Comparison of ENCODE assay signal across 8 cellular contexts in genomic region chr19:49487277-49488045, GRCh38. TPM values are rescaled to one million over a fixed set of nuclear protein-coding genes. Genes with fewer than 3 reads are reported as not detected.
A peak's percentile ranks its signal among the peaks of the same experiment; 100 is the strongest.
DNase-seq lines count a peak whose midpoint lies in the region; ATAC-seq and TF ChIP-seq lines count a peak whose summit lies in the region.

Gene RPL13A (plus strand): TSS chr19:49487608. CDS start chr19:49487630, 22 bp downstream.

- H4K8ac ChIP-seq in IMR-90 (ENCODE audit: low read depth in 2 of 2, low read length in 2 of 2) = peak within 1 kb of the TSS; percentile 80 to 98

- peak within 1 kb of the TSS; percentile 91 for H3K4me2 ChIP-seq in IMR-90 (ENCODE audit: low read depth, low read length)

- peak within 1 kb of the TSS; percentile 100 for H2AK9ac ChIP-seq in IMR-90 (replicated peaks; ENCODE audit: low read depth, low read length, poor library complexity)

- in situ Hi-C loops in IMR-90 (cut with MboI; ENCODE audit: low sequenced_read_pairs) = no loop called here

- H3K9me3 ChIP-seq in IMR-90 (ENCODE audit: control insufficient read depth, insufficient read depth, low read length) = no peaks in the 10 kb centered on the region

- H3K14ac ChIP-seq in IMR-90 (replicated peaks; ENCODE audit: low read depth, low read length) = peak within 1 kb of the TSS; percentile 98

- ATAC-seq in GM21528 (IDR thresholded peaks at IDR 0.05; ENCODE audit: low FRiP score, unreplicated experiment) (peak; percentile 83), IMR-90 (ENCODE audit: low read depth) (peak; percentile 95)

- intact Hi-C loops in IMR-90 (cut with micrococcal nuclease) = loop anchor here (1.0 kb wide), 1 partner anchor 9 kb away; the partner anchor contains the start of gene RPS11

- H3K27ac ChIP-seq in IMR-90 (ENCODE audit: insufficient read depth, low read length) = peak within 1 kb of the TSS; percentile 82

- H3K27me3 ChIP-seq in IMR-90 (ENCODE audit: control insufficient read depth, insufficient read depth, low read length) = no peaks in the 10 kb centered on the region

- peak; percentile 100 for TF ChIP-seq POLR2A in IMR-90 (IDR thresholded peaks at IDR 0.05; ENCODE audit: low read depth, low read length)

- peak within 1 kb of the TSS; percentile 99 for H3K9ac ChIP-seq in IMR-90 (ENCODE audit: low read depth, low read length)

- POLR2A ChIA-PET in IMR-90 (lab: Charles Lee; ENCODE audit: unreplicated experiment) = interaction anchor here (0.7 to 1.1 kb wide), 2 partner anchors 11 to 26 kb away, joined by 3 to 4 read pairs; no protein-coding TSS in a partner anchor

- 0% methylated on average over 42 of the region's 57 CpGs; no CpG with 5 or more reads in 1 of the 2 experiments for WGBS in IMR-90 (ENCODE audit: extremely low coverage in 2 of 2, insufficient read length in 1 of 2), 2 experiments

- H4K91ac ChIP-seq in IMR-90 (ENCODE audit: insufficient read depth, low read depth, low read length) = peak within 1 kb of the TSS; percentile 86

- H2AK5ac ChIP-seq in IMR-90 (ENCODE audit: low read depth, low read length) = peak within 1 kb of the TSS; percentile 90

- peaks cover 41% of the 10 kb centered on the region for H3K36me3 ChIP-seq in IMR-90 (ENCODE audit: control insufficient read depth, insufficient read depth, low read length)

- CTCF ChIA-PET in IMR-90 (lab: Yijun Ruan, JAX) = no interaction called here

- TF ChIP-seq CTCF in IMR-90 (conservative IDR thresholded peaks at IDR 0.05; ENCODE audit: low read depth, low read length) = no peak

- peak within 1 kb of the TSS; percentile 93 for H3K4ac ChIP-seq in IMR-90 (ENCODE audit: low read depth, low read length)

- no peak for TF ChIP-seq RAD21 in IMR-90 (IDR thresholded peaks at IDR 0.05; ENCODE audit: low read length)

- dilution Hi-C loops in IMR-90 (cut with HindIII; ENCODE audit: low sequenced_read_pairs, unreplicated experiment) = no loop called here

- peak within 1 kb of the TSS; percentile 53; the same call in 1 of the 2 replicates for H2BK120ac ChIP-seq in IMR-90 (ENCODE audit: low read depth, low read length)

- no peak within 1 kb of the TSS; the same call in 2 of the 3 replicates for H2BK15ac ChIP-seq in IMR-90 (ENCODE audit: low read depth, low read length)

- peak within 1 kb of the TSS; percentile 99 for H3K23ac ChIP-seq in IMR-90 (ENCODE audit: low read depth, low read length)

- H4K5ac ChIP-seq in IMR-90 (ENCODE audit: low read depth, low read length) = peak within 1 kb of the TSS; percentile 94

- peak within 1 kb of the TSS; percentile 86 for H2BK5ac ChIP-seq in IMR-90 (ENCODE audit: low read depth, low read length, poor library complexity, severe bottlenecking)

- H3K4me3 ChIP-seq in IMR-90 (ENCODE audit: insufficient read depth, low read depth, low read length) = peak within 1 kb of the TSS; percentile 70

- H3K18ac ChIP-seq in IMR-90 (ENCODE audit: low read depth, low read length) = peak within 1 kb of the TSS; percentile 16

- H3K9me1 ChIP-seq in IMR-90 (ENCODE audit: insufficient read depth, low read length) = peaks cover 5% of the 10 kb centered on the region

- H2AFZ ChIP-seq in IMR-90 (replicated peaks; ENCODE audit: low read length, poor library complexity) = peak within 1 kb of the TSS; percentile 97

- DNase-seq in DMS 273 (lab: John Stamatoyannopoulos, UW; ENCODE audit: unreplicated experiment) = peak; percentile 100
- DNase-seq in IMR-90 = peak; percentile 99
- peak; percentile 100 for DNase-seq in OCI-M1 (lab: John Stamatoyannopoulos, UW)
- DNase-seq in activated T-cell treated with anti-CD3 and anti-CD28 coated beads for 24 hours (ENCODE audit: low read depth) = peak; percentile 100
- DNase-seq in epidermal melanocyte (ENCODE audit: insufficient read length, low spot score) = peak; percentile 91
- peak; percentile 99 for DNase-seq in middle frontal gyrus (ENCODE audit: extremely low spot score, low spot score)
- DNase-seq in stimulated activated CD8-positive, alpha-beta memory T cell treated with anti-CD3 and anti-CD28 coated beads, Interleukin-2, amount 100 ng/mL, for 48 hours (ENCODE audit: low read depth in 2 of 2) = peak; percentile 99 to 100

- H4K20me1 ChIP-seq in IMR-90 (ENCODE audit: insufficient read depth, low read length) = peaks cover 50% of the 10 kb centered on the region

- H2BK20ac ChIP-seq in IMR-90 (ENCODE audit: low read depth, low read length) = no peak within 1 kb of the TSS

- peaks cover 11 to 34% of the 10 kb centered on the region in 2 experiments for H3K79me1 ChIP-seq in IMR-90 (ENCODE audit: low read depth in 1 of 2, low read length in 2 of 2)

- BruUV-seq in IMR-90 (replicated peaks; lab: Mats Ljungman, UMichigan) = TSS peak; percentile 66

- H3K56ac ChIP-seq in IMR-90 (ENCODE audit: extremely low read depth, insufficient read depth, low read length) = peak within 1 kb of the TSS; percentile 99

- peaks cover 7% of the 10 kb centered on the region for H3K4me1 ChIP-seq in IMR-90 (ENCODE audit: control insufficient read depth, insufficient read depth, low read length)

TF ChIP-seq in IMR-90, 13 proteins besides CTCF, POLR2A, EP300 and RAD21:
- no peak for TF ChIP-seq SMC3 (IDR thresholded peaks at IDR 0.05; ENCODE audit: low read depth, low read length)
- no peak for TF ChIP-seq NFE2L2 (IDR thresholded peaks at IDR 0.05; ENCODE audit: low read depth, low read length)
- TF ChIP-seq CEBPB (IDR thresholded peaks at IDR 0.05; ENCODE audit: low read depth, low read length) = peak; percentile 99
- TF ChIP-seq MAFK (IDR thresholded peaks at IDR 0.05; ENCODE audit: low read depth, low read length) = no peak
- TF ChIP-seq MXI1 (IDR thresholded peaks at IDR 0.05; ENCODE audit: borderline replicate concordance, low read depth, low read length) = peak; percentile 55; the same call in 1 of the 2 replicates
- TF ChIP-seq FOS (IDR thresholded peaks at IDR 0.05; ENCODE audit: low read depth, low read length) = peak; percentile 41; the same call in 1 of the 2 replicates
- TF ChIP-seq MAZ (IDR thresholded peaks at IDR 0.05; ENCODE audit: borderline replicate concordance, low read depth, low read length) = peak; percentile 65; the same call in 1 of the 2 replicates
- 0 out of 2 replicates have a peak, but pooled peaks have one; percentile 28 for TF ChIP-seq RFX5 (IDR thresholded peaks at IDR 0.05; ENCODE audit: low read depth, low read length)
- peak; percentile 96 for TF ChIP-seq CHD1 (IDR thresholded peaks at IDR 0.05; ENCODE audit: low read depth, low read length)
- peak; percentile 99 for TF ChIP-seq USF2 (IDR thresholded peaks at IDR 0.05; ENCODE audit: low read depth, low read length)
- TF ChIP-seq BHLHE40 (IDR thresholded peaks at IDR 0.05; ENCODE audit: low read depth, low read length) = 0 out of 2 replicates have a peak, but pooled peaks have one; percentile 19
- no peak for TF ChIP-seq RCOR1 (IDR thresholded peaks at IDR 0.05; ENCODE audit: insufficient replicate concordance, low read length)

RNA-seq across cellular contexts. Expression of gene RPL13A, which starts in this region (rescaled TPM):
- 1,477 and 1,924 TPM in 2 replicates for total RNA-seq in IMR-90 (2012; rRNA removed)
- polyA plus RNA-seq in IMR-90 (2012; rRNA removed) = 2,069 and 2,840 TPM in 2 replicates
- polyA plus RNA-seq in IMR-90 (2012; cell fraction: cytosol; rRNA removed) = 3,282 and 4,112 TPM in 2 replicates
- polyA plus RNA-seq in IMR-90 (2012; cell fraction: nucleus; rRNA removed; ENCODE audit: low replicate concordance) = 1,203 and 1,338 TPM in 2 replicates

Comparison
In these comparisons a context has a peak if more than half of its experiments do, and no peak if none do; other contexts are left out.
1. Peak in every context shown above with its lines: DNase-seq, ATAC-seq, H3K4me3 ChIP-seq and H3K27ac ChIP-seq.